In the genomic region with DNA sequence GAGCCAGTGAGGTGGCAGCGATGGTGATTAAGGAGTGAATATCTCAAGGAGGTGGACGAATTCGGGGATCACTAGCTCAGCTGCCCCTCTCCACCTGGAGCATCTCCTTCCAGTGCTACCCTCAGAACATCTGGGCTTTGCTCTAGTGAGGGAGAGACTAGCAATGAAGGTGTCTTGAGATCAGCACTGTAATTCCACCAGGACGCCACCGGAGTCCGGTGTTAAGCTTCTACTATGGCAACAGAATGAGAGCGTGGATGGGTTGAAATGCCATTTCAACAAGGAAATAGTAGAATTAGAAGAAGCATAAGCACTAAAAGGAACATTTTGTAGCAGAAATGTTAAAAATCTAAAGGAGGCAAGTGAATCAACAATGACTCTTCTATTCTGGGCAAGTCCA, we compare ENCODE assay signal across 24 cellular contexts.
DNase-seq lines count a peak whose midpoint lies in the region; ATAC-seq, FAIRE-seq and TF ChIP-seq lines count a peak whose summit lies in the region.
"Had no signal": no experiment of that assay in that cellular context is flagged by ENCODE, and none has a peak within 500 bp of the region (broad histone marks: within the 10 kb centered on the region; RNA-seq: fewer than 3 reads in every experiment).

No MANE protein-coding gene starts in this region.

- H3K4me3 Mint-ChIP-seq in Caco-2 (ENCODE audit: unreplicated experiment): no peak overlapping the region
- H3K4me3 Mint-ChIP-seq in neural progenitor cell: no peak overlapping the region
- H3K4me3 Mint-ChIP-seq: activated CD4-positive, alpha-beta memory T cell treated with anti-CD3 and anti-CD28 coated beads, Interleukin-2, amount 10 ng/mL, durations not matched to agents 7 days and 5 days; activated naive CD8-positive, alpha-beta T cell treated with anti-CD3 and anti-CD28 coated beads, Interleukin-2, amount 10 ng/mL, durations not matched to agents 7 days and 5 days; B cell; naive thymus-derived CD8-positive, alpha-beta T cell; stimulated activated memory B cell treated with anti-CD40 and anti-IgM and Interleukin-4, amounts not matched to agents 10 μg/mL and 1 μg/mL and 100 μg/mL, for 72 hours had no signal

- H3K79me2 ChIP-seq in H1 (ENCODE audit: control insufficient read depth in 1 of 2, insufficient read depth in 2 of 2, low read length in 2 of 2): no peaks in the 10 kb centered on the region
- no peaks in the 10 kb centered on the region for H3K79me2 ChIP-seq in neural progenitor cell (ENCODE audit: low read depth)

- H2AFZ ChIP-seq in H1 (ENCODE audit: low read length) (no peak overlapping the region), neural progenitor cell (replicated peaks) (no peak overlapping the region)
- H2AFZ ChIP-seq: GM23248 had no signal

- H3K27me3 ChIP-seq in Caco-2 (replicated peaks; ENCODE audit: control insufficient read depth, insufficient read depth, low read length) (no peaks in the 10 kb centered on the region), H1 (replicated peaks in 1 of 4; ENCODE audit: control insufficient read depth in 3 of 4, extremely low read depth in 1 of 4, insufficient read depth in 3 of 4, low read length in 3 of 4) (no peaks in the 10 kb centered on the region), neural progenitor cell (no peaks in the 10 kb centered on the region)

- no peak overlapping the region for H4K8ac ChIP-seq in H1 (ENCODE audit: extremely low read depth, insufficient read depth, low read length)

- H3K4me1 Mint-ChIP-seq in Caco-2 (ENCODE audit: low read depth, unreplicated experiment) (peaks cover 24% of the 10 kb centered on the region), neural progenitor cell (peaks cover 9% of the 10 kb centered on the region)
- H3K4me1 Mint-ChIP-seq: activated CD4-positive, alpha-beta memory T cell treated with anti-CD3 and anti-CD28 coated beads, Interleukin-2, amount 10 ng/mL, durations not matched to agents 7 days and 5 days; activated naive CD8-positive, alpha-beta T cell treated with anti-CD3 and anti-CD28 coated beads, Interleukin-2, amount 10 ng/mL, durations not matched to agents 7 days and 5 days; B cell; naive thymus-derived CD8-positive, alpha-beta T cell; stimulated activated memory B cell treated with anti-CD40 and anti-IgM and Interleukin-4, amounts not matched to agents 10 μg/mL and 1 μg/mL and 100 μg/mL, for 72 hours had no signal

- H3K27me3 Mint-ChIP-seq in Caco-2 (ENCODE audit: insufficient read depth, unreplicated experiment) (no peaks in the 10 kb centered on the region), neural progenitor cell (ENCODE audit: insufficient read depth, low read depth) (no peaks in the 10 kb centered on the region)
- H3K27me3 Mint-ChIP-seq: activated CD4-positive, alpha-beta memory T cell treated with anti-CD3 and anti-CD28 coated beads, Interleukin-2, amount 10 ng/mL, durations not matched to agents 7 days and 5 days; activated naive CD8-positive, alpha-beta T cell treated with anti-CD3 and anti-CD28 coated beads, Interleukin-2, amount 10 ng/mL, durations not matched to agents 7 days and 5 days; stimulated activated memory B cell treated with anti-CD40 and anti-IgM and Interleukin-4, amounts not matched to agents 10 μg/mL and 1 μg/mL and 100 μg/mL, for 72 hours had no signal

- H3K27ac Mint-ChIP-seq in Caco-2 (ENCODE audit: unreplicated experiment) (peak overlapping the region; percentile 18), neural progenitor cell (no peak overlapping the region)
- H3K27ac Mint-ChIP-seq: activated CD4-positive, alpha-beta memory T cell treated with anti-CD3 and anti-CD28 coated beads, Interleukin-2, amount 10 ng/mL, durations not matched to agents 7 days and 5 days; activated naive CD8-positive, alpha-beta T cell treated with anti-CD3 and anti-CD28 coated beads, Interleukin-2, amount 10 ng/mL, durations not matched to agents 7 days and 5 days; B cell; naive thymus-derived CD8-positive, alpha-beta T cell; stimulated activated memory B cell treated with anti-CD40 and anti-IgM and Interleukin-4, amounts not matched to agents 10 μg/mL and 1 μg/mL and 100 μg/mL, for 72 hours had no signal

- H2BK120ac ChIP-seq in H1 (replicated peaks; ENCODE audit: low read depth, low read length): no peak overlapping the region

- no peak overlapping the region for H3K56ac ChIP-seq in H1 (replicated peaks; ENCODE audit: insufficient read length, low read depth, low read length)

- H2AK5ac ChIP-seq in H1 (ENCODE audit: low read depth, low read length): no peak overlapping the region

- intact Hi-C loops in Caco-2 (cut with micrococcal nuclease; ENCODE audit: unreplicated experiment): loop anchor here (1.0 kb wide), 3 partner anchors 63 to 303 kb away; no protein-coding TSS in a partner anchor

- H3K36me3 Mint-ChIP-seq in Caco-2 (ENCODE audit: insufficient read depth, unreplicated experiment): peaks cover 22% of the 10 kb centered on the region
- no peaks in the 10 kb centered on the region for H3K36me3 Mint-ChIP-seq in neural progenitor cell
- H3K36me3 Mint-ChIP-seq: activated naive CD8-positive, alpha-beta T cell treated with anti-CD3 and anti-CD28 coated beads, Interleukin-2, amount 10 ng/mL, durations not matched to agents 7 days and 5 days; naive thymus-derived CD8-positive, alpha-beta T cell; stimulated activated memory B cell treated with anti-CD40 and anti-IgM and Interleukin-4, amounts not matched to agents 10 μg/mL and 1 μg/mL and 100 μg/mL, for 72 hours had no signal

- no peak overlapping the region for H2BK5ac ChIP-seq in H1 (ENCODE audit: low read depth, low read length)

- H3K79me1 ChIP-seq in H1 (ENCODE audit: low read depth, low read length): no peaks in the 10 kb centered on the region

- POLR2A ChIA-PET in Caco-2 (lab: Charles Lee): no interaction called here
- POLR2A ChIA-PET in H1 (lab: Charles Lee; ENCODE audit: partially characterized antibody): no interaction called here

- H3K9me3 Mint-ChIP-seq in Caco-2 (ENCODE audit: unreplicated experiment): no peaks in the 10 kb centered on the region
- H3K9me3 Mint-ChIP-seq in neural progenitor cell: no peaks in the 10 kb centered on the region
- H3K9me3 Mint-ChIP-seq: activated CD4-positive, alpha-beta memory T cell treated with anti-CD3 and anti-CD28 coated beads, Interleukin-2, amount 10 ng/mL, durations not matched to agents 7 days and 5 days; activated naive CD8-positive, alpha-beta T cell treated with anti-CD3 and anti-CD28 coated beads, Interleukin-2, amount 10 ng/mL, durations not matched to agents 7 days and 5 days; stimulated activated memory B cell treated with anti-CD40 and anti-IgM and Interleukin-4, amounts not matched to agents 10 μg/mL and 1 μg/mL and 100 μg/mL, for 72 hours had no signal

- H3K9me3 ChIP-seq in Caco-2 (no peaks in the 10 kb centered on the region), H1 (ENCODE audit: insufficient read depth in 2 of 2, low read depth in 1 of 2, low read length in 1 of 2) (no peaks in the 10 kb centered on the region), neural progenitor cell (ENCODE audit: low read depth) (no peaks in the 10 kb centered on the region)
- H3K9me3 ChIP-seq: spleen had no signal

- H2BK15ac ChIP-seq in H1 (ENCODE audit: low read length): no peak overlapping the region

- no peak overlapping the region for H4K5ac ChIP-seq in H1 (ENCODE audit: insufficient read length, low read depth, low read length)

- H4K91ac ChIP-seq in H1 (replicated peaks; ENCODE audit: insufficient read length, low read length): no peak overlapping the region

- no peak overlapping the region for H2BK12ac ChIP-seq in H1 (ENCODE audit: low read depth, low read length)

- H2BK20ac ChIP-seq in H1 (ENCODE audit: low read length): no peak overlapping the region

- H3K4me1 ChIP-seq in Caco-2 (peaks cover 25% of the 10 kb centered on the region), H1 (replicated peaks in 1 of 4; ENCODE audit: control insufficient read depth in 3 of 4, insufficient read depth in 4 of 4, low read length in 3 of 4) (no peaks in the 10 kb centered on the region; a peak in 1 of 7 replicates), neural progenitor cell (peaks cover 20% of the 10 kb centered on the region)

- 87% methylated on average over 7 of the region's 7 CpGs; no CpG with 5 or more reads in 1 of the 2 experiments for WGBS in H1 (ENCODE audit: extremely low coverage in 1 of 2, insufficient coverage in 1 of 2, insufficient read length in 1 of 2, insufficient replicate concordance in 2 of 2, low coverage in 1 of 2, low lambda C conversion rate in 2 of 2, missing lambda C conversion rate in 1 of 2), 2 experiments

- no peak for TF ChIP-seq EP300 in H1 (IDR thresholded peaks at IDR 0.05; ENCODE audit: borderline replicate concordance in 1 of 2, low read depth in 2 of 2, low read length in 2 of 2)

- H3K14ac ChIP-seq in H1 (ENCODE audit: insufficient read length): no peak overlapping the region

- CTCF ChIA-PET in Caco-2 (lab: Charles Lee) (interaction anchor here (0.6 to 1.5 kb wide), 6 partner anchors 9 to 406 kb away, joined by 3 to 15 read pairs (median 3); no protein-coding TSS in a partner anchor), H1 (lab: Charles Lee; ENCODE audit: partially characterized antibody) (interaction anchor here (0.6 to 3.5 kb wide), 26 partner anchors 9 to 323 kb away, joined by 3 to 18 read pairs (median 3); no protein-coding TSS in a partner anchor)

- H3K23me2 ChIP-seq in H1 (ENCODE audit: low read depth, low read length): no peaks in the 10 kb centered on the region

- DNase-seq in Caco-2 (peak; percentile 68 to 70), HT-29 (ENCODE audit: low spot score) (peak; percentile 39), H1 (ENCODE audit: low read depth in 1 of 2, low spot score in 2 of 2) (no peak), neural progenitor cell (ENCODE audit: low spot score) (peak; percentile 28), T-helper 2 cell (no peak), H54 (ENCODE audit: insufficient read length, low spot score) (no peak)
- DNase-seq: activated CD4-positive, alpha-beta memory T cell treated with anti-CD3 and anti-CD28 coated beads, Interleukin-2, amount 10 ng/mL, durations not matched to agents 7 days and 5 days; activated naive CD8-positive, alpha-beta T cell treated with anti-CD3 and anti-CD28 coated beads, Interleukin-2, amount 10 ng/mL, durations not matched to agents 7 days and 5 days; DMS79 treated with DMSO at 0.1 percent for 48 hours; GM23248; head of caudate nucleus; naive thymus-derived CD8-positive, alpha-beta T cell; NCI-H2029 treated with DMSO at 0.1 percent for 48 hours; NCI-H774; retina; spleen; stimulated activated CD4-positive, alpha-beta T cell treated with anti-CD3 and anti-CD28 coated beads, Interleukin-2, amount 100 ng/mL, for 48 hours had no signal

- H4K20me1 ChIP-seq in H1 (replicated peaks in 1 of 2; ENCODE audit: control insufficient read depth in 1 of 2, insufficient read depth in 2 of 2, low read length in 2 of 2): no peaks in the 10 kb centered on the region
- H4K20me1 ChIP-seq in neural progenitor cell (ENCODE audit: low read depth): peaks cover 29% of the 10 kb centered on the region

- no peak overlapping the region for H3K4ac ChIP-seq in H1 (replicated peaks; ENCODE audit: insufficient read length, low read depth, low read length)

- H3F3A ChIP-seq in neural progenitor cell (ENCODE audit: low read depth): no peaks in the 10 kb centered on the region

- peak; percentile 60 to 66 for TF ChIP-seq CTCF in Caco-2 (IDR thresholded peaks at IDR 0.05; ENCODE audit: insufficient read depth in 1 of 2, low read depth in 1 of 2, low read length in 1 of 2, severe bottlenecking in 1 of 2, unreplicated experiment in 1 of 2)
- peak in 2 of 3 experiments; percentile 22 to 48; a peak in 2 of 4 replicates for TF ChIP-seq CTCF in H1 (IDR thresholded peaks at IDR 0.05; ENCODE audit: control extremely low read depth in 1 of 3, insufficient read depth in 1 of 3, low read depth in 1 of 3, low read length in 3 of 3)
- TF ChIP-seq CTCF in neural progenitor cell (IDR thresholded peaks at IDR 0.05): peak; percentile 27

- FAIRE-seq in H1 (lab: Jason Lieb, UNC) (no peak), H54 (lab: Jason Lieb, UNC) (no peak)

- H3K23ac ChIP-seq in H1 (ENCODE audit: insufficient read length): no peak overlapping the region

- no peak overlapping the region for H3K27ac ChIP-seq in H1 (ENCODE audit: low read depth, low read length)
- H3K27ac ChIP-seq in neural progenitor cell: no peak overlapping the region
- H3K27ac ChIP-seq: epithelial cell of prostate, GM23248, spleen had no signal

- no peak overlapping the region for H3K4me2 ChIP-seq in H1 (ENCODE audit: insufficient read depth in 1 of 2, low read depth in 2 of 2, low read length in 2 of 2)
- no peak overlapping the region for H3K4me2 ChIP-seq in neural progenitor cell

- H3K36me3 ChIP-seq in Caco-2 (ENCODE audit: control insufficient read depth, insufficient read depth, low read length) (peaks cover 2% of the 10 kb centered on the region), H1 (ENCODE audit: control insufficient read depth in 2 of 4, insufficient read depth in 4 of 4, low read length in 3 of 4) (no peaks in the 10 kb centered on the region), neural progenitor cell (no peaks in the 10 kb centered on the region)
- H3K36me3 ChIP-seq: spleen had no signal

- TF ChIP-seq POLR2A in H1 (IDR thresholded peaks at IDR 0.05; ENCODE audit: control extremely low read depth in 1 of 2, low read depth in 2 of 2, low read length in 2 of 2) (no peak), H54 (IDR thresholded peaks at IDR 0.05; ENCODE audit: low read depth, low read length) (no peak)

- no peak overlapping the region for H3K9ac ChIP-seq in H1 (replicated peaks in 1 of 4; ENCODE audit: extremely low read depth in 1 of 4, low read depth in 3 of 4, low read length in 3 of 4)
- H3K9ac ChIP-seq in neural progenitor cell: no peak overlapping the region
- H3K9ac ChIP-seq: GM23248 had no signal

- H3K18ac ChIP-seq in H1 (ENCODE audit: extremely low read depth, low read length): no peak overlapping the region

- no TSS peak for BruUV-seq in Caco-2 (replicated peaks; lab: Mats Ljungman, UMichigan)

- TF ChIP-seq RAD21 in H1 (IDR thresholded peaks at IDR 0.05 in 1 of 2, conservative IDR thresholded peaks at IDR 0.05 in 1 of 2; ENCODE audit: low read depth in 2 of 2, low read length in 2 of 2): peak; percentile 45 to 57

- H3K4me3 ChIP-seq in Caco-2 (ENCODE audit: low read depth, low read length) (no peak overlapping the region), H1 (ENCODE audit: extremely low read depth in 1 of 4, insufficient read depth in 2 of 4, low read depth in 3 of 4, low read length in 4 of 4) (no peak overlapping the region), neural progenitor cell (no peak overlapping the region)
- H3K4me3 ChIP-seq: GM23248, spleen had no signal

- ATAC-seq in HG02884 (IDR thresholded peaks at IDR 0.05; ENCODE audit: unreplicated experiment): no peak
- ATAC-seq: activated CD4-positive, CD25-positive, alpha-beta regulatory T cell treated with anti-CD3 and anti-CD28 coated beads, Interleukin-2, amount 50 U/mL, for 24 hours; left lobe of liver; naive thymus-derived CD8-positive, alpha-beta T cell; Right ventricle myocardium inferior; stimulated activated memory B cell treated with anti-CD40 and anti-IgM and Interleukin-4, amounts not matched to agents 10 μg/mL and 1 μg/mL and 100 μg/mL, for 72 hours had no signal

Comparison
In these comparisons a context has a peak if more than half of its experiments do, and no peak if none do; other contexts are left out.
1. DNase-seq: peak in Caco-2 (2 of 2), HT-29 (single experiment) and neural progenitor cell (single experiment); none in H1 (0 of 2), T-helper 2 cell (0 of 5) and H54 (single experiment).
2. Peak in every context shown above with its lines, with median percentiles within 50 percentile points of each other: CTCF ChIP-seq.